15 cellular contexts compared by ENCODE assay signal in the genomic region with DNA sequence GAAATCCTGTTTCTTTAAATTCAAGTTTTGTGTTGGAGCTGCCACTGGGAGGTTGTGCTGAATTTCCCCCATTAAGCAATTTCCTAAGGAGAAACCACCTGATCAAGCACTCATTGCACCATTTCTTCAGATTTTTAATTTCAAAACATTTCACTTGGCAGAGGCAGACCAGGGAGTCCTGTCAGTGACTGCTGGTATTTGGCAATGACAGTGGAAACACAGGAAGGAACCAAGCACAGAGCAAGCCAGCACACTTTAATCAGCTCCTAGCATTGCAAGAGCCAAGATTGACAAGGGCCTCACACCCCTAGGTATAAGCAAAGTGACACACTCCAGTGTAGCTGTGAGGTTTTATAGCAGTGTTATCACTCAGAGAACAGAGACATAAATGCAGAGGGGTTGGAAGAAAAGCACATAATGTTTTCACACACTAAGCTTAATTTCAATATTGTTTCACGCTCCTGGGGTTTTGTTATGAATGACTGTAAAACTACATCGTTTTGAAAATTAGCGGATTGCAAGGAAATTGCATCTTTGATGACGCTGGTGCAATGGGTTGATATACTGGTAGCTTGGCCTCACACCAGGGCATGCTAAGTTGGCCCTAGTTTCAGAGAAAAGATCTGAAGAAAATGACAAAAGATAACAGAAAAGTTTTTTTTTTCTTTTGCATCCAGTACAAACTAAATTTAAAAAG.
DNase-seq lines count a peak whose midpoint lies in the region; TF ChIP-seq lines count a peak whose summit lies in the region.
"Had no signal": no experiment of that assay in that cellular context is flagged by ENCODE, and none has a peak within 500 bp of the region (broad histone marks: within the 10 kb centered on the region; RNA-seq: fewer than 3 reads in every experiment).

No MANE protein-coding gene starts in this region.

- POLR2A ChIA-PET in OCI-LY7 (lab: Charles Lee), result no interaction called here

- H3K36me3 ChIP-seq in osteoblast (ENCODE audit: insufficient read depth, low read length) (no peaks in the 10 kb centered on the region), OCI-LY7 (ENCODE audit: insufficient read depth, low read length) (no peaks in the 10 kb centered on the region)

- no peaks in the 10 kb centered on the region for H3K9me3 ChIP-seq in osteoblast (ENCODE audit: low read depth, low read length)
- no peaks in the 10 kb centered on the region for H3K9me3 ChIP-seq in OCI-LY7 (ENCODE audit: low read length)

- TF ChIP-seq CTCF in epithelial cell of esophagus (IDR thresholded peaks at IDR 0.05; ENCODE audit: insufficient read depth, low read depth, low read length, missing control alignments) (no peak), mesothelial cell of epicardium (IDR thresholded peaks at IDR 0.05; ENCODE audit: unreplicated experiment) (no peak), osteoblast (IDR thresholded peaks at IDR 0.05; ENCODE audit: extremely low read depth, low read depth, low read length) (no peak), OCI-LY7 (conservative IDR thresholded peaks at IDR 0.05; ENCODE audit: low read length) (no peak)

- H4K20me1 ChIP-seq in osteoblast (ENCODE audit: insufficient read depth, low read length) (no peaks in the 10 kb centered on the region), OCI-LY7 (ENCODE audit: insufficient read depth, low read length) (no peaks in the 10 kb centered on the region)

- intact Hi-C loops in OCI-LY7 (cut with micrococcal nuclease; ENCODE audit: unreplicated experiment), result no loop called here

- H3K27ac Mint-ChIP-seq in mesothelial cell of epicardium, result peak overlapping the region; percentile 32
- H3K27ac Mint-ChIP-seq: activated CD8-positive, alpha-beta T cell treated with anti-CD3 and anti-CD28 coated beads for 36 hours; activated naive CD4-positive, alpha-beta T cell treated with anti-CD3 and anti-CD28 coated beads, Interleukin-2, amount 50 U/mL, for 24 hours; CD4-positive, alpha-beta memory T cell had no signal

- no peaks in the 10 kb centered on the region for H3K36me3 Mint-ChIP-seq in mesothelial cell of epicardium
- H3K36me3 Mint-ChIP-seq: activated naive CD4-positive, alpha-beta T cell treated with anti-CD3 and anti-CD28 coated beads, Interleukin-2, amount 50 U/mL, for 24 hours; CD4-positive, alpha-beta memory T cell had no signal

- peaks cover 27% of the 10 kb centered on the region for H3K4me1 Mint-ChIP-seq in mesothelial cell of epicardium
- H3K4me1 Mint-ChIP-seq: activated naive CD4-positive, alpha-beta T cell treated with anti-CD3 and anti-CD28 coated beads, Interleukin-2, amount 50 U/mL, for 24 hours; CD4-positive, alpha-beta memory T cell had no signal

- H3K4me3 Mint-ChIP-seq in mesothelial cell of epicardium, result no peak overlapping the region
- H3K4me3 Mint-ChIP-seq: activated CD8-positive, alpha-beta T cell treated with anti-CD3 and anti-CD28 coated beads for 36 hours; activated naive CD4-positive, alpha-beta T cell treated with anti-CD3 and anti-CD28 coated beads, Interleukin-2, amount 50 U/mL, for 24 hours; CD4-positive, alpha-beta memory T cell had no signal

- H3K4me1 ChIP-seq in osteoblast (ENCODE audit: insufficient read depth, low read length) (no peaks in the 10 kb centered on the region), OCI-LY7 (ENCODE audit: insufficient read depth, low read length, poor library complexity, severe bottlenecking) (no peaks in the 10 kb centered on the region)

- no peaks in the 10 kb centered on the region for H3K79me2 ChIP-seq in osteoblast (ENCODE audit: insufficient read depth, low read length)
- no peaks in the 10 kb centered on the region for H3K79me2 ChIP-seq in OCI-LY7 (ENCODE audit: insufficient read depth, low read depth, low read length)

- no peaks in the 10 kb centered on the region for H3K9me2 ChIP-seq in OCI-LY7 (ENCODE audit: insufficient read depth, low read length)

- H3K4me2 ChIP-seq in osteoblast (ENCODE audit: insufficient read depth, low read length) (no peak overlapping the region), OCI-LY7 (ENCODE audit: low read length) (no peak overlapping the region)

- H3K4me3 ChIP-seq in epithelial cell of esophagus (ENCODE audit: low read length) (no peak overlapping the region), osteoblast (ENCODE audit: insufficient read depth, low read length) (no peak overlapping the region), OCI-LY7 (ENCODE audit: low read depth, low read length, poor library complexity, severe bottlenecking) (no peak overlapping the region)

- no peaks in the 10 kb centered on the region for H3K27me3 Mint-ChIP-seq in mesothelial cell of epicardium (ENCODE audit: low read depth)
- H3K27me3 Mint-ChIP-seq: activated CD8-positive, alpha-beta T cell treated with anti-CD3 and anti-CD28 coated beads for 36 hours; activated naive CD4-positive, alpha-beta T cell treated with anti-CD3 and anti-CD28 coated beads, Interleukin-2, amount 50 U/mL, for 24 hours; CD4-positive, alpha-beta memory T cell had no signal

- no TSS peak for BruUV-seq in OCI-LY7 (replicated peaks; lab: Mats Ljungman, UMichigan)

- H3K27ac ChIP-seq in substantia nigra (ENCODE audit: low read depth, low read length, poor library complexity, severe bottlenecking) (no peak overlapping the region), osteoblast (ENCODE audit: low read depth, low read length) (no peak overlapping the region), OCI-LY7 (ENCODE audit: low read depth, low read length, poor library complexity, severe bottlenecking) (no peak overlapping the region)

- H3K9me3 Mint-ChIP-seq in mesothelial cell of epicardium, result peaks cover 6% of the 10 kb centered on the region

- no peak overlapping the region for H2AFZ ChIP-seq in osteoblast (ENCODE audit: low read length)
- H2AFZ ChIP-seq in OCI-LY7 (ENCODE audit: low read length), result no peak overlapping the region

- no peaks in the 10 kb centered on the region for H3K27me3 ChIP-seq in osteoblast (ENCODE audit: insufficient read depth, low read length)

- DNase-seq in Ammon's horn (ENCODE audit: low spot score), result peak; percentile 3
- peak; percentile 40 for DNase-seq in NCI-H69 (lab: John Stamatoyannopoulos, UW)
- DNase-seq in epithelial cell of esophagus (ENCODE audit: low read depth), result peak; percentile 67
- no peak for DNase-seq in mesothelial cell of epicardium (ENCODE audit: low spot score in 2 of 2, unreplicated experiment in 2 of 2)
- no peak for DNase-seq in substantia nigra (lab: John Stamatoyannopoulos, UW)
- no peak for DNase-seq in DMS53 (lab: John Stamatoyannopoulos, UW)
- DNase-seq in osteoblast (ENCODE audit: insufficient read length, low spot score, missing footprints), result no peak
- DNase-seq in OCI-LY7 (ENCODE audit: low spot score), result no peak
- DNase-seq: activated CD8-positive, alpha-beta T cell treated with anti-CD3 and anti-CD28 coated beads for 36 hours; CD4-positive, alpha-beta memory T cell; islet precursor cell; NCI-H526 treated with DMSO at 0.1 percent for 48 hours; occipital lobe; T-helper 1 cell had no signal

- CTCF ChIA-PET in OCI-LY7 (lab: Charles Lee; ENCODE audit: unreplicated experiment), result no interaction called here

Comparison
In these comparisons a context has a peak if more than half of its experiments do, and no peak if none do; other contexts are left out.
1. DNase-seq: peak in Ammon's horn (single experiment), NCI-H69 (single experiment) and epithelial cell of esophagus (single experiment); none in mesothelial cell of epicardium (0 of 2), substantia nigra (0 of 49), DMS53 (single experiment), osteoblast (single experiment) and OCI-LY7 (single experiment).